26 cellular contexts compared by ENCODE assay signal in the genomic region with DNA sequence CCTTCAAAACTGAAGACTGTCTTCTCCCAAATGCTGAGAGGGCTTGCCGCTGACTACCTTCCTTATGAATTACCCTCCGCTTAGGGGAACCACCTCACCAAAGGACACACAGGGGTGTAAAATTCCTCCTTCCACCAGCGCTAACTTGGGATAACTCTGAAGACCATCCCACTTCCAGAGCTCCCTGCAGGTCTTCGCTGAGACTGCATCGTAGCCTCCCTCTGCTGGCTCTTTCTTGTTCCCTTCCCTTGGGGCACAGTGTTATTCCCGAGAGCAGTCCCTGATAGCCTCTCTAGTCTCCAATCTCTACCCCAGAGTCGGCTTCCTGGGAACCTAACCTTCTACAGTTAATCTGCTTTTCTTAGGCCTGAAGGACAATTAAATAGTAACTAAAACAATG.
"Had no signal": no experiment of that assay in that cellular context is flagged by ENCODE, and none has a peak within 500 bp of the region (broad histone marks: within the 10 kb centered on the region; RNA-seq: fewer than 3 reads in every experiment).

No MANE protein-coding gene starts in this region.

- H3K27ac Mint-ChIP-seq: activated naive CD8-positive, alpha-beta T cell; natural killer cell treated with Interleukin-12 subunit alpha and Interleukin-12 subunit beta and Interleukin-15 and Interleukin-18, amount 100 ng/mL, for 72 hours; stimulated activated memory B cell treated with anti-CD40 and anti-IgM and Interleukin-4, amounts not matched to agents 10 μg/mL and 1 μg/mL and 100 μg/mL, for 72 hours had no signal

- H3K4me3 ChIP-seq: adrenal gland, ascending aorta, left ventricle myocardium inferior, ovary, psoas muscle, right atrium auricular region, stomach, suprapubic skin, tibial nerve had no signal

- H3K9me3 Mint-ChIP-seq: stimulated activated memory B cell treated with anti-CD40 and anti-IgM and Interleukin-4, amounts not matched to agents 10 μg/mL and 1 μg/mL and 100 μg/mL, for 72 hours had no signal

- H3K27me3 ChIP-seq: adrenal gland, ascending aorta, brain microvascular endothelial cell, neutrophil, ovary, right atrium auricular region, stomach, suprapubic skin, tibial nerve had no signal

- H3K4me1 Mint-ChIP-seq: stimulated activated memory B cell treated with anti-CD40 and anti-IgM and Interleukin-4, amounts not matched to agents 10 μg/mL and 1 μg/mL and 100 μg/mL, for 72 hours had no signal

- H3K36me3 ChIP-seq: adrenal gland, ascending aorta, brain microvascular endothelial cell, left ventricle myocardium inferior, neutrophil, ovary, right atrium auricular region, stomach, suprapubic skin, tibial nerve had no signal

- H3K27ac ChIP-seq: adrenal gland, ascending aorta, brain microvascular endothelial cell, left ventricle myocardium inferior, neutrophil, ovary, psoas muscle, right atrium auricular region, stomach, suprapubic skin, tibial nerve, VCaP had no signal

- H3K4me3 Mint-ChIP-seq: activated naive CD8-positive, alpha-beta T cell; central memory CD8-positive, alpha-beta T cell; natural killer cell treated with Interleukin-12 subunit alpha and Interleukin-12 subunit beta and Interleukin-15 and Interleukin-18, amount 100 ng/mL, for 72 hours; stimulated activated memory B cell treated with anti-CD40 and anti-IgM and Interleukin-4, amounts not matched to agents 10 μg/mL and 1 μg/mL and 100 μg/mL, for 72 hours had no signal

- H3K4me1 ChIP-seq: adrenal gland, ascending aorta, left ventricle myocardium inferior, psoas muscle, right atrium auricular region, stomach, suprapubic skin, tibial nerve had no signal

- DNase-seq: activated CD4-positive, alpha-beta T cell treated with anti-CD3 and anti-CD28 coated beads for 1 hour; activated T-cell treated with anti-CD3 and anti-CD28 coated beads, Interleukin-2, amount 50 U/mL, for 1 hour; adrenal gland; brain microvascular endothelial cell; effector memory CD4-positive, alpha-beta T cell; foreskin melanocyte; left ventricle myocardium inferior; mammary epithelial cell; ovary; psoas muscle; stimulated activated CD4-positive, alpha-beta T cell treated with anti-CD3 and anti-CD28 coated beads, Interleukin-12 subunit alpha, Interleukin-12 subunit beta, amount 100 ng/mL, for 4 hours; stomach; T-helper 2 cell had no signal

- H3K9me3 ChIP-seq: adrenal gland, ascending aorta, neutrophil, ovary, psoas muscle, right atrium auricular region, suprapubic skin, tibial nerve had no signal

- H3K36me3 Mint-ChIP-seq: activated naive CD8-positive, alpha-beta T cell; stimulated activated memory B cell treated with anti-CD40 and anti-IgM and Interleukin-4, amounts not matched to agents 10 μg/mL and 1 μg/mL and 100 μg/mL, for 72 hours had no signal

- FAIRE-seq: colon, endothelial cell of umbilical vein, urothelium cell line had no signal

- H3K27me3 Mint-ChIP-seq: activated naive CD8-positive, alpha-beta T cell; central memory CD8-positive, alpha-beta T cell; natural killer cell treated with Interleukin-12 subunit alpha and Interleukin-12 subunit beta and Interleukin-15 and Interleukin-18, amount 100 ng/mL, for 72 hours; stimulated activated memory B cell treated with anti-CD40 and anti-IgM and Interleukin-4, amounts not matched to agents 10 μg/mL and 1 μg/mL and 100 μg/mL, for 72 hours had no signal
